ENCODE assay signal across 1 cellular context in genomic region chr2:47346669-47347068, GRCh38.
TF ChIP-seq lines count a peak whose summit lies in the region.

No MANE protein-coding gene starts in this region.

TF ChIP-seq in SK-N-SH, 30 proteins besides CTCF, POLR2A, EP300 and RAD21 (continued from another document):
- TF ChIP-seq PBX3 (IDR thresholded peaks at IDR 0.05) = no peak
- no peak for TF ChIP-seq CHD2 (IDR thresholded peaks at IDR 0.05; ENCODE audit: low read length, partially characterized antibody)
- TF ChIP-seq REST (IDR thresholded peaks at IDR 0.05; ENCODE audit: low read depth, low read length) = no peak
